Comparison of ENCODE assay signal across 8 cellular contexts in genomic region chr18:13680612-13681011, GRCh38. TPM values are rescaled to one million over a fixed set of nuclear protein-coding genes. Genes with fewer than 3 reads are reported as not detected.
A peak's percentile ranks its signal among the peaks of the same experiment; 100 is the strongest.
DNase-seq lines count a peak whose midpoint lies in the region; ATAC-seq and TF ChIP-seq lines count a peak whose summit lies in the region.

No MANE protein-coding gene starts in this region.

- BruUV-seq in Caco-2 (replicated peaks; lab: Mats Ljungman, UMichigan): no TSS peak

- CTCF ChIA-PET in Caco-2 (lab: Charles Lee) (no interaction called here), HEK293T (lab: Yijun Ruan, JAX) (interaction anchor here (0.5 kb wide), 1 partner anchor 145 kb away, joined by 3 read pairs; no protein-coding TSS in a partner anchor)

- 76% methylated on average over 5 of the region's 5 CpGs for WGBS in right lobe of liver (ENCODE audit: insufficient coverage, low coverage, low lambda C conversion rate, missing lambda C conversion rate)

- POLR2A ChIA-PET in Caco-2 (lab: Charles Lee) (no interaction called here), HEK293T (lab: Yijun Ruan, JAX) (no interaction called here)

- H3K4me1 ChIP-seq in Caco-2: no peaks in the 10 kb centered on the region
- no peaks in the 10 kb centered on the region for H3K4me1 ChIP-seq in right lobe of liver

- no peaks in the 10 kb centered on the region for H3K27me3 ChIP-seq in Caco-2 (replicated peaks; ENCODE audit: control insufficient read depth, insufficient read depth, low read length)
- H3K27me3 ChIP-seq in right lobe of liver: no peaks in the 10 kb centered on the region

- H3K27ac ChIP-seq in right lobe of liver: no peak overlapping the region

- H3K4me3 Mint-ChIP-seq in Caco-2 (ENCODE audit: unreplicated experiment) (no peak overlapping the region), T-helper 17 cell (no peak overlapping the region)

- H3K4me3 ChIP-seq in Caco-2 (ENCODE audit: low read depth, low read length) (no peak overlapping the region), right lobe of liver (no peak overlapping the region)

- peaks cover 17% of the 10 kb centered on the region for H3K36me3 Mint-ChIP-seq in Caco-2 (ENCODE audit: insufficient read depth, unreplicated experiment)
- H3K36me3 Mint-ChIP-seq in T-helper 17 cell (ENCODE audit: low read depth): no peaks in the 10 kb centered on the region

- H3K4me1 Mint-ChIP-seq in Caco-2 (ENCODE audit: low read depth, unreplicated experiment) (no peaks in the 10 kb centered on the region), T-helper 17 cell (peaks cover 12% of the 10 kb centered on the region)

- DNase-seq in Caco-2 (peak in 1 of 2 experiments; percentile 31), HEK293T (ENCODE audit: extremely low spot score) (peak; percentile 17), cerebellar cortex (ENCODE audit: low spot score) (peak; percentile 44), right lobe of liver (no peak), NCI-H446 treated with DMSO at 0.1 percent for 48 hours (lab: John Stamatoyannopoulos, UW) (no peak), T-helper 17 cell (no peak), cortex of kidney (lab: John Stamatoyannopoulos, UW) (no peak)
- DNase-seq in stimulated activated naive CD4-positive, alpha-beta T cell (lab: John Stamatoyannopoulos, UW): no peak

- no peak for TF ChIP-seq POLR2A in right lobe of liver (IDR thresholded peaks at IDR 0.05)

- H3K9me3 Mint-ChIP-seq in Caco-2 (ENCODE audit: unreplicated experiment): no peaks in the 10 kb centered on the region

- peak in 1 of 4 donors; percentile 34 for ATAC-seq in right lobe of liver
- ATAC-seq in T-helper 17 cell: no peak

- H3K36me3 ChIP-seq in Caco-2 (ENCODE audit: control insufficient read depth, insufficient read depth, low read length): no peaks in the 10 kb centered on the region; the same call in 1 of the 2 replicates
- H3K36me3 ChIP-seq in right lobe of liver: no peaks in the 10 kb centered on the region

- H3K27ac Mint-ChIP-seq in Caco-2 (ENCODE audit: unreplicated experiment) (no peak overlapping the region), T-helper 17 cell (no peak overlapping the region)

- no peaks in the 10 kb centered on the region for H3K27me3 Mint-ChIP-seq in Caco-2 (ENCODE audit: insufficient read depth, unreplicated experiment)
- no peaks in the 10 kb centered on the region for H3K27me3 Mint-ChIP-seq in T-helper 17 cell

- H3K9me3 ChIP-seq in Caco-2 (no peaks in the 10 kb centered on the region; the same call in 1 of the 2 replicates), right lobe of liver (no peaks in the 10 kb centered on the region), T-helper 17 cell (ENCODE audit: control insufficient read depth, low read length, poor library complexity, severe bottlenecking) (no peaks in the 10 kb centered on the region)

- intact Hi-C loops in Caco-2 (cut with micrococcal nuclease; ENCODE audit: unreplicated experiment): no loop called here
- intact Hi-C loops in right lobe of liver (cut with DNase I): no loop called here

- TF ChIP-seq CTCF in Caco-2 (IDR thresholded peaks at IDR 0.05; ENCODE audit: insufficient read depth in 1 of 2, low read depth in 1 of 2, low read length in 1 of 2, severe bottlenecking in 1 of 2, unreplicated experiment in 1 of 2) (peak; percentile 3 to 51), right lobe of liver (IDR thresholded peaks at IDR 0.05) (peak in 3 of 4 donors; percentile 8 to 36 (median 15))

TF ChIP-seq in HEK293T, 16 proteins besides CTCF, POLR2A, EP300 and RAD21:
- TF ChIP-seq LEF1 (IDR thresholded peaks at IDR 0.05; ENCODE audit: borderline replicate concordance): no peak
- TF ChIP-seq ARNT (IDR thresholded peaks at IDR 0.05): no peak
- TF ChIP-seq CTBP1 (IDR thresholded peaks at IDR 0.05; ENCODE audit: borderline replicate concordance): no peak
- TF ChIP-seq FOXA1 (IDR thresholded peaks at IDR 0.05): no peak
- TF ChIP-seq NFRKB (IDR thresholded peaks at IDR 0.05): no peak
- TF ChIP-seq SP1 (IDR thresholded peaks at IDR 0.05): no peak
- TF ChIP-seq L3MBTL2 (conservative IDR thresholded peaks at IDR 0.05): no peak
- no peak for TF ChIP-seq TARDBP (IDR thresholded peaks at IDR 0.05)
- no peak for TF ChIP-seq ELF4 (IDR thresholded peaks at IDR 0.05)
- no peak for TF ChIP-seq ZNF384 (IDR thresholded peaks at IDR 0.05)
- TF ChIP-seq FOXM1 (IDR thresholded peaks at IDR 0.05; ENCODE audit: borderline replicate concordance): no peak

RNA-seq across cellular contexts. Expression of gene FAM210A, which starts 45.7 kb away (rescaled TPM):
- total RNA-seq in Caco-2 (2022) (17.1 and 17.4 TPM in 2 replicates), right lobe of liver (10 to 100 TPM in 5 of 6 experiments, 1 to 10 TPM in 1; 9.3 to 21.9 (median 11.8) TPM), T-helper 17 cell (1 to 10 TPM; 5.4 to 7.1 TPM)

RNA-seq across cellular contexts. Expression of gene RNMT, which starts 45.9 kb away (rescaled TPM):
- total RNA-seq in Caco-2 (2022): 34.2 and 36.5 TPM in 2 replicates
- total RNA-seq in right lobe of liver: 10 to 100 TPM in 1 of 6 experiments, 1 to 10 TPM in 5; 7.4 to 20.4 (median 9.0) TPM
- 100 to 1,000 TPM in 1 of 2 donors, 10 to 100 TPM in 1; 93.5 to 115 TPM for total RNA-seq in T-helper 17 cell

Comparison
In these comparisons a context has a peak if more than half of its experiments do, and no peak if none do; other contexts are left out.
1. DNase-seq: peak in HEK293T (single experiment) and cerebellar cortex (single experiment); none in right lobe of liver (0 of 3), NCI-H446 treated with DMSO at 0.1 percent for 48 hours (single experiment), T-helper 17 cell (0 of 3), cortex of kidney (single experiment) and stimulated activated naive CD4-positive, alpha-beta T cell (0 of 6).